In the genomic region with DNA sequence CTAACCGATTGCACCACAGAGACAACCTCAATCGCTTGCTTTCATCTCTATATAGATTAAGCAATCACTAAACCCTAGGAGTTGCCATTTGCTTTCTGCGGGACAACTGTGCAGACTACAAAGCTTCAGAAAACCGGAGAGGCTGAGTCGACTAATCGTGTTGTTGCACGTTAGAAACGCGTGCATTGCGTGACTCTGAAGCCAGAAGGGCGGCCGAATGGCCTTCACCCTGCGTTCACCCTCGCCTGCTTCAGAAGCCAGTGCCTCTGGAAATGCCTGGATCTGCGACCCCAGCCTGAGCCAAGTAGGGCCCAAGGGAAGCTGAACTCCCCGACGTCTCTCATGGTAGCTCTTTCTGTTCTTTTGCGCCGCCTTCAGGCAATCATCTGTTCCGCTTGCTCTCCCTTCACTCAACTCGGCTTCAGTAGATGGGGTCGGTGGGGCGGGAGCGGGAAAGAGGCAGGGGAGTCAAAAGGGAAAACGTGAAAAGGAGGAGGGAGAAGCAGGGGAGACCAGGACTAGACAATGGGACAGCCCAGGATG, we compare ENCODE assay signal across 2 cellular contexts. TPM values are rescaled to one million over a fixed set of nuclear protein-coding genes. Genes with fewer than 3 reads are reported as not detected.
"Had no signal": no experiment of that assay in that cellular context is flagged by ENCODE, and none has a peak within 500 bp of the region (broad histone marks: within the 10 kb centered on the region; RNA-seq: fewer than 3 reads in every experiment).

No MANE protein-coding gene starts in this region.

RNA-seq across cellular contexts. Expression of a gene that starts 18.4 kb away (rescaled TPM):
- polyA plus RNA-seq: adipose tissue, mammary epithelial cell had no signal
